13 cellular contexts compared by ENCODE assay signal in the genomic region with DNA sequence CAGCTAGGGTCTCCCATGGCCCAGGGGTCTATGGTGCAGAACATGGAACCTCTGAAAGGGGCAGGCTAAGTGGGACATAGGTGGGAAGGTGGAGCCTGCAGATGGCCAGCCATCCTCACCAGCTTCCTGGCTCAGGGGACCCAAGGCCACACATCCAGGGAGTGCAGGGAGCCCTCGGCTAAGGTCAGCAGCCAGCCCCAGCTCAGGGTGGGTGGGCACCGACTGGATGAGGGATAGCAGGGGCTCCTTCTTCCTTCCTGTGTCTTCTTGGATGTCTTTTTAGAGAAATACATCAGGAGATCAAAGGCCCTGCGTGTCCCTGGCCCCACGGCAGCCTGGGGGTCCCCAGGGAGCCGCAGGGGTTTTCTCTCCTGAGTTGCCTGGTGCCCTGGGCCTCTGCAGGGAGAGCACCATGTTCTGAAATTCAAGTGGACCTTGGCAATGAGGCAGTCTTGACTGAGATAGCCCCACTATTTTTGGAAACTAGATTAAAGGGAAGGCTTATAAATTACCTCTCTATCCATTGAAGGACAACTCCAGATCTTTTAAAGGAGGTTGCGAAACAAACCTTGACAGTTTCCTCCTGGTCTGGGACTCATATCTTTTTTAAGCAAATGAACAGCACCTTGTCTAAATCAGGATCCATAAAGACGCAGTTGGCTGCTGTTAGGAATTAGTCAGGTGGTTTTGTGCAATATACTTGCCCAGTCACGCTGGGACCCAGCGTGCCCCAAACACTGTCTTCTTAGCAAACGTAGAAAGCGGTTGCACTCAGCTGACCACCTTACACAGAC.
DNase-seq lines count a peak whose midpoint lies in the region; ATAC-seq, FAIRE-seq and TF ChIP-seq lines count a peak whose summit lies in the region.
"Had no signal": no experiment of that assay in that cellular context is flagged by ENCODE, and none has a peak within 500 bp of the region (broad histone marks: within the 10 kb centered on the region; RNA-seq: fewer than 3 reads in every experiment).

No MANE protein-coding gene starts in this region.

- H3K27me3 ChIP-seq in Peyer's patch = no peaks in the 10 kb centered on the region
- H3K27me3 ChIP-seq in foreskin keratinocyte = no peaks in the 10 kb centered on the region
- no peaks in the 10 kb centered on the region for H3K27me3 ChIP-seq in ovary

- ATAC-seq in A549 (no peak), foreskin keratinocyte (peak; percentile 75), left lobe of liver (no peak), GM18861 (IDR thresholded peaks at IDR 0.05; ENCODE audit: unreplicated experiment) (no peak), HG03520 (IDR thresholded peaks at IDR 0.05; ENCODE audit: unreplicated experiment) (no peak)

- CTCF ChIA-PET in A549 (lab: Yijun Ruan, JAX) = interaction anchor here (1.2 kb wide), 1 partner anchor 162 kb away, joined by 3 read pairs; no protein-coding TSS in a partner anchor

- H3K4me1 ChIP-seq in A549 (peaks cover 6% of the 10 kb centered on the region), Peyer's patch (no peaks in the 10 kb centered on the region), foreskin keratinocyte (peaks cover 8% of the 10 kb centered on the region), ovary (ENCODE audit: insufficient read depth) (peaks cover 10% of the 10 kb centered on the region)

- TF ChIP-seq EP300 in A549 (IDR thresholded peaks at IDR 0.05) (no peak), ovary (IDR thresholded peaks at IDR 0.05) (no peak)

- no peaks in the 10 kb centered on the region for H3K36me3 ChIP-seq in Peyer's patch
- no peaks in the 10 kb centered on the region for H3K36me3 ChIP-seq in ovary

- H3K4me3 ChIP-seq in A549 (no peak overlapping the region), Peyer's patch (no peak overlapping the region), ovary (no peak overlapping the region)
- H3K4me3 ChIP-seq: SK-N-MC had no signal

- no peak overlapping the region for H3K4me2 ChIP-seq in A549

- DNase-seq in A549 (ENCODE audit: low read depth in 1 of 2, low spot score in 1 of 2) = no peak
- no peak for DNase-seq in Peyer's patch
- peak; percentile 75 to 85 for DNase-seq in foreskin keratinocyte
- DNase-seq in ovary = peak in 4 of 5 donors; percentile 30 to 64 (median 58)
- no peak for DNase-seq in left lobe of liver (ENCODE audit: low spot score)
- DNase-seq in UCSD-AML1 (lab: John Stamatoyannopoulos, UW; ENCODE audit: unreplicated experiment) = no peak
- DNase-seq: activated CD4-positive, alpha-beta T cell treated with anti-CD3 and anti-CD28 coated beads, Interleukin-2, amount 50 U/mL, for 1 hour; activated naive CD8-positive, alpha-beta T cell treated with anti-CD3 and anti-CD28 coated beads, Interleukin-2, amount 10 ng/mL, durations not matched to agents 7 days and 5 days; KG1 had no signal

- intact Hi-C loops in ovary (cut with DNase I) = loop anchor here in 1 of 4 donors (5.0 kb wide), 1 partner anchor 164 kb away; no protein-coding TSS in a partner anchor

- TF ChIP-seq CTCF in A549 (IDR thresholded peaks at IDR 0.05) = no peak
- TF ChIP-seq CTCF in Peyer's patch (IDR thresholded peaks at IDR 0.05) = no peak
- no peak for TF ChIP-seq CTCF in foreskin keratinocyte (conservative IDR thresholded peaks at IDR 0.05)
- TF ChIP-seq CTCF in ovary (IDR thresholded peaks at IDR 0.05) = no peak

- H3K27ac ChIP-seq in A549 = peak overlapping the region in 1 of 2 experiments; percentile 30; a peak in 3 of 6 replicates
- H3K27ac ChIP-seq in Peyer's patch = peak overlapping the region; percentile 12 to 63 (median 46)
- H3K27ac ChIP-seq in foreskin keratinocyte = no peak overlapping the region
- peak overlapping the region; percentile 69 to 78 for H3K27ac ChIP-seq in ovary
- H3K27ac ChIP-seq: SK-N-MC had no signal

- POLR2A ChIA-PET in A549 (lab: Yijun Ruan, JAX) = no interaction called here

- TF ChIP-seq RAD21 in A549 (conservative IDR thresholded peaks at IDR 0.05 in 1 of 2, IDR thresholded peaks at IDR 0.05 in 1 of 2) = no peak

- FAIRE-seq in A549 (lab: Jason Lieb, UNC) = no peak
- FAIRE-seq: endometrium had no signal

- H3K9me3 ChIP-seq in A549 (0 out of 3 replicates have a peak, but pooled peaks cover 2% of the 10 kb centered on the region), Peyer's patch (no peaks in the 10 kb centered on the region), ovary (no peaks in the 10 kb centered on the region)

- 80% methylated on average over 9 of the region's 11 CpGs for WGBS in A549 (ENCODE audit: missing lambda C conversion rate)
- WGBS in ovary, 3 donors = 39 to 59% (median 49%) methylated on average over 11 of the region's 11 CpGs

- no peak for TF ChIP-seq POLR2A in A549 (IDR thresholded peaks at IDR 0.05; ENCODE audit: low read length)
- no peak for TF ChIP-seq POLR2A in Peyer's patch (IDR thresholded peaks at IDR 0.05)
- TF ChIP-seq POLR2A in ovary (IDR thresholded peaks at IDR 0.05) = no peak

TF ChIP-seq in A549, 52 proteins besides CTCF, POLR2A, EP300 and RAD21:
- TF ChIP-seq JUN (IDR thresholded peaks at IDR 0.05) (no peak), CEBPB (IDR thresholded peaks at IDR 0.05) (peak; percentile 24 to 65; a peak in 3 of 4 replicates)
- TF ChIP-seq, protein P1, sequence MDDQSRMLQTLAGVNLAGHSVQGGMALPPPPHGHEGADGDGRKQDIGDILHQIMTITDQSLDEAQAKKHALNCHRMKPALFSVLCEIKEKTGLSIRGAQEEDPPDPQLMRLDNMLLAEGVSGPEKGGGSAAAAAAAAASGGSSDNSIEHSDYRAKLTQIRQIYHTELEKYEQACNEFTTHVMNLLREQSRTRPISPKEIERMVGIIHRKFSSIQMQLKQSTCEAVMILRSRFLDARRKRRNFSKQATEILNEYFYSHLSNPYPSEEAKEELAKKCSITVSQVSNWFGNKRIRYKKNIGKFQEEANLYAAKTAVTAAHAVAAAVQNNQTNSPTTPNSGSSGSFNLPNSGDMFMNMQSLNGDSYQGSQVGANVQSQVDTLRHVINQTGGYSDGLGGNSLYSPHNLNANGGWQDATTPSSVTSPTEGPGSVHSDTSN (IDR thresholded peaks at IDR 0.05) = no peak

Comparison
In these comparisons a context has a peak if more than half of its experiments do, and no peak if none do; other contexts are left out.
1. DNase-seq: peak in foreskin keratinocyte (2 of 2) and ovary (4 of 5); none in A549 (0 of 2), Peyer's patch (0 of 3), left lobe of liver (single experiment) and UCSD-AML1 (single experiment).